In the genomic region with DNA sequence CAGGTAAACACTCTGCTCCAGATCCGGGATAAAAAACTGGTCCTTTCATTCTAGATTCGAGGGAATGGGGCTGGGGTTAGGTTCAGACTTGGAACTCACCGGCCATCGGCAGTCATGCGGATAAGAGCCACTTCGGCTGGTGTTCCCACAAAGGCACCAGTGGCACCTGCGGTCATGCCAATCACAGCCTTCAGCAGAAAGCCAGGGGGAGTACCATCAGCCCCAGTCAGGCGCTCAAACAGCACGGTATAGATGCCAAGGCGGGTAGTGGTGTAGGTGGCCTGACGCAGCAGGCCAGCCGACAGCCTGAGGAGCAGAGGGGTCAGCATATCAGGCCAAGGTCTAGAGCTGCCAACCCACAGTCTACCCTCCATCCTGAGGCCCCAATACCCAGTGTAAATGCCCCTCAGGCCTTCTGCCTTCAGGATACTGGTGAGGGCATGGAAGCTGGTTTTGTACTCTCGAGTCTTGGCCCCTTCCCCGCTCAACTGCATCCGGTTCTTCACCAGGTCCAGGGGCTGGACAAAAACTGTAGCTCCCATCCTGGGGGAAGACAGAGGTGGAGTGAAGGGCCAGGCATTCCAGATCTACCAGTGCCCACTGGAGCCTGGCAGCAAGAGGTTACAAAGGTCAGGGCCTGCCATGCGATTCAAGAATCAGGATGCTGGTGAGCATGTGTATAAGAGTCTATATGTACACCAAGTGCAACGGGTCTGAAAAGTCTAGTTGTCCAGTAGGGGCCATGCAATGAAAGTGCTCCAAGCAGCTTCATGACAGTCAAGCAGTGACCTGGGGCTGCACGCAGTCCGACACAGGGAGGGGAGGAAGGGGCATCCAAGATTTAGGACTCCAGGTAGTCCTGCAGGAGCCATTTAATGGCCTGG, we compare ENCODE assay signal across 6 cellular contexts.
A peak's percentile ranks its signal among the peaks of the same experiment; 100 is the strongest.
DNase-seq lines count a peak whose midpoint lies in the region; ATAC-seq and TF ChIP-seq lines count a peak whose summit lies in the region.

No MANE protein-coding gene starts in this region.

- peaks cover 53% of the 10 kb centered on the region for H3K79me2 ChIP-seq in DND-41 (ENCODE audit: insufficient read depth, low read length)

- no peaks in the 10 kb centered on the region for H3K27me3 ChIP-seq in DND-41 (ENCODE audit: insufficient read depth, low read length, poor library complexity)
- no peaks in the 10 kb centered on the region for H3K27me3 ChIP-seq in WERI-Rb-1 (ENCODE audit: insufficient read depth, low read depth, severe bottlenecking)

- no peak for DNase-seq in DND-41
- no peak for DNase-seq in WERI-Rb-1
- peak; percentile 68 for DNase-seq in left kidney (ENCODE audit: low read depth, low spot score)
- no peak for DNase-seq in AG20443 (ENCODE audit: low spot score)

- H3K4me3 ChIP-seq in DND-41 (ENCODE audit: low read depth in 1 of 2, low read length in 2 of 2): peak overlapping the region; percentile 47 to 77
- H3K4me3 ChIP-seq in WERI-Rb-1 (ENCODE audit: low read depth, low read length): peak overlapping the region; percentile 95

- ATAC-seq in DND-41 (ENCODE audit: insufficient read depth, low read depth): no peak
- ATAC-seq in GM18517 (IDR thresholded peaks at IDR 0.05; ENCODE audit: unreplicated experiment): no peak
- no peak for ATAC-seq in GM21423 (IDR thresholded peaks at IDR 0.05; ENCODE audit: unreplicated experiment)

- H3K9ac ChIP-seq in DND-41 (ENCODE audit: low read depth, low read length): peak overlapping the region; percentile 82

- H3K4me2 ChIP-seq in DND-41 (ENCODE audit: insufficient read depth, low read length): peak overlapping the region; percentile 83

- H2AFZ ChIP-seq in DND-41 (ENCODE audit: low read depth, low read length): peak overlapping the region; percentile 84

- H3K27ac ChIP-seq in DND-41 (ENCODE audit: low read length) (peak overlapping the region; percentile 94), WERI-Rb-1 (peak overlapping the region; percentile 97)

- H4K20me1 ChIP-seq in DND-41 (ENCODE audit: insufficient read depth, low read length): peaks cover 42% of the 10 kb centered on the region; the same call in 1 of the 2 replicates

- peaks cover 46% of the 10 kb centered on the region for H3K4me1 ChIP-seq in DND-41 (ENCODE audit: insufficient read depth, low read length)

- H3K9me3 ChIP-seq in DND-41 (ENCODE audit: insufficient read depth, low read length, severe bottlenecking) (no peaks in the 10 kb centered on the region), WERI-Rb-1 (ENCODE audit: severe bottlenecking) (no peaks in the 10 kb centered on the region)

- TF ChIP-seq CTCF in DND-41 (IDR thresholded peaks at IDR 0.05; ENCODE audit: borderline replicate concordance, extremely low read depth, low read length, poor library complexity, severe bottlenecking) (no peak), WERI-Rb-1 (IDR thresholded peaks at IDR 0.05; ENCODE audit: low read depth, low read length) (no peak)

- peaks cover 53% of the 10 kb centered on the region for H3K36me3 ChIP-seq in DND-41 (ENCODE audit: insufficient read depth, low read length)
- peaks cover 42% of the 10 kb centered on the region for H3K36me3 ChIP-seq in WERI-Rb-1
